ENCODE assay signal across 26 cellular contexts in genomic region chr1:201749059-201749458, GRCh38.
DNase-seq lines count a peak whose midpoint lies in the region; ATAC-seq and TF ChIP-seq lines count a peak whose summit lies in the region.
"Had no signal": no experiment of that assay in that cellular context is flagged by ENCODE, and none has a peak within 500 bp of the region (broad histone marks: within the 10 kb centered on the region; RNA-seq: fewer than 3 reads in every experiment).

No MANE protein-coding gene starts in this region.

- H3K9me3 Mint-ChIP-seq in activated CD4-positive, alpha-beta memory T cell treated with anti-CD3 and anti-CD28 coated beads, Interleukin-2, amount 10 ng/mL, durations not matched to agents 7 days and 5 days = no peaks in the 10 kb centered on the region
- no peaks in the 10 kb centered on the region for H3K9me3 Mint-ChIP-seq in activated CD4-positive, alpha-beta memory T cell treated with anti-CD3 and anti-CD28 coated beads for 36 hours
- H3K9me3 Mint-ChIP-seq: activated B cell treated with CpG ODN at 0.5 μM for 24 hours; activated naive CD4-positive, alpha-beta T cell treated with anti-CD3 and anti-CD28 coated beads, Interleukin-2, amount 10 ng/mL, durations not matched to agents 7 days and 5 days; CD8-positive, alpha-beta memory T cell; stimulated activated effector memory CD8-positive, alpha-beta T cell treated with anti-CD3 and anti-CD28 coated beads, Interleukin-12 subunit alpha, Interleukin-12 subunit beta, amount 100 ng/mL, for 72 hours had no signal

- peaks cover 22% of the 10 kb centered on the region for H3K27me3 Mint-ChIP-seq in activated CD4-positive, alpha-beta memory T cell treated with anti-CD3 and anti-CD28 coated beads, Interleukin-2, amount 10 ng/mL, durations not matched to agents 7 days and 5 days
- no peaks in the 10 kb centered on the region for H3K27me3 Mint-ChIP-seq in activated CD4-positive, alpha-beta memory T cell treated with anti-CD3 and anti-CD28 coated beads for 36 hours

- CTCF ChIA-PET in RWPE1 (lab: Yijun Ruan, JAX) = no interaction called here
- CTCF ChIA-PET in activated CD4-positive, alpha-beta memory T cell treated with anti-CD3 and anti-CD28 coated beads, Interleukin-2, amount 10 ng/mL, durations not matched to agents 7 days and 5 days (lab: Charles Lee) = no interaction called here
- CTCF ChIA-PET in activated CD4-positive, alpha-beta memory T cell treated with anti-CD3 and anti-CD28 coated beads for 36 hours (lab: Charles Lee) = interaction anchor here (1.6 kb wide), 1 partner anchor 301 kb away, joined by 3 read pairs; no protein-coding TSS in a partner anchor

- H3K36me3 ChIP-seq in cardiac muscle cell (peaks cover 2% of the 10 kb centered on the region), thoracic aorta (no peaks in the 10 kb centered on the region)
- H3K36me3 ChIP-seq: colonic mucosa, pancreas, right lobe of liver, SJSA1 had no signal

- intact Hi-C loops in left ventricle myocardium superior (cut with micrococcal nuclease) = no loop called here
- intact Hi-C loops in activated CD4-positive, alpha-beta memory T cell treated with anti-CD3 and anti-CD28 coated beads for 36 hours (cut with micrococcal nuclease) = no loop called here

- H3K27ac Mint-ChIP-seq in activated CD4-positive, alpha-beta memory T cell treated with anti-CD3 and anti-CD28 coated beads, Interleukin-2, amount 10 ng/mL, durations not matched to agents 7 days and 5 days = no peak overlapping the region
- no peak overlapping the region for H3K27ac Mint-ChIP-seq in activated CD4-positive, alpha-beta memory T cell treated with anti-CD3 and anti-CD28 coated beads for 36 hours
- H3K27ac Mint-ChIP-seq: activated B cell treated with CpG ODN at 0.5 μM for 24 hours; activated CD8-positive, alpha-beta T cell treated with anti-CD3 and anti-CD28 coated beads, Interleukin-2, amount 10 ng/mL, durations not matched to agents 7 days and 5 days; activated naive CD4-positive, alpha-beta T cell treated with anti-CD3 and anti-CD28 coated beads, Interleukin-2, amount 10 ng/mL, durations not matched to agents 7 days and 5 days; CD8-positive, alpha-beta memory T cell; stimulated activated effector memory CD8-positive, alpha-beta T cell treated with anti-CD3 and anti-CD28 coated beads, Interleukin-12 subunit alpha, Interleukin-12 subunit beta, amount 100 ng/mL, for 72 hours had no signal

- DNase-seq in cardiac muscle cell (ENCODE audit: low read depth in 1 of 2, low spot score in 1 of 2) = no peak
- DNase-seq in left ventricle myocardium superior = no peak
- no peak for DNase-seq in RWPE1 (ENCODE audit: low spot score)
- DNase-seq in epithelial cell of prostate (ENCODE audit: low read depth, low spot score) = no peak
- no peak for DNase-seq in thoracic aorta (ENCODE audit: low spot score)
- no peak for DNase-seq in activated CD4-positive, alpha-beta memory T cell treated with anti-CD3 and anti-CD28 coated beads, Interleukin-2, amount 10 ng/mL, durations not matched to agents 7 days and 5 days
- DNase-seq in occipital lobe (lab: John Stamatoyannopoulos, UW) = no peak
- DNase-seq in activated CD4-positive, alpha-beta memory T cell treated with anti-CD3 and anti-CD28 coated beads for 36 hours = no peak
- DNase-seq: activated B cell treated with CpG ODN at 0.5 μM for 24 hours; activated CD8-positive, alpha-beta T cell treated with anti-CD3 and anti-CD28 coated beads, Interleukin-2, amount 10 ng/mL, durations not matched to agents 7 days and 5 days; activated naive CD4-positive, alpha-beta T cell treated with anti-CD3 and anti-CD28 coated beads, Interleukin-2, amount 10 ng/mL, durations not matched to agents 7 days and 5 days; activated T-cell treated with anti-CD3 and anti-CD28 coated beads, Interleukin-2, amount 50 U/mL, for 1 hour; CD8-positive, alpha-beta memory T cell; colonic mucosa; DMS53; hypothalamus; NCI-H1417 treated with DMSO at 0.1 percent for 48 hours; NCI-H2171; NCI-H526 treated with DMSO at 0.1 percent for 48 hours; pancreas; right lobe of liver; T-helper 2 cell; testis had no signal

- ATAC-seq in left ventricle myocardium superior (no peak), thoracic aorta (ENCODE audit: insufficient number of reproducible peaks, low FRiP score, low read depth) (no peak)
- ATAC-seq: activated CD8-positive, alpha-beta T cell treated with anti-CD3 and anti-CD28 coated beads, Interleukin-2, amount 10 ng/mL, durations not matched to agents 7 days and 5 days; right lobe of liver; stimulated activated effector memory CD8-positive, alpha-beta T cell treated with anti-CD3 and anti-CD28 coated beads, Interleukin-12 subunit alpha, Interleukin-12 subunit beta, amount 100 ng/mL, for 72 hours had no signal

- POLR2A ChIA-PET in RWPE1 (lab: Yijun Ruan, JAX; ENCODE audit: low non-redundant PET) = no interaction called here
- POLR2A ChIA-PET in activated CD4-positive, alpha-beta memory T cell treated with anti-CD3 and anti-CD28 coated beads, Interleukin-2, amount 10 ng/mL, durations not matched to agents 7 days and 5 days (lab: Charles Lee) = no interaction called here
- POLR2A ChIA-PET in activated CD4-positive, alpha-beta memory T cell treated with anti-CD3 and anti-CD28 coated beads for 36 hours (lab: Charles Lee) = no interaction called here

- H3K9me3 ChIP-seq in cardiac muscle cell (ENCODE audit: low read depth) = no peaks in the 10 kb centered on the region
- H3K9me3 ChIP-seq in thoracic aorta = no peaks in the 10 kb centered on the region
- H3K9me3 ChIP-seq: colonic mucosa, pancreas, right lobe of liver, SJSA1, testis had no signal

- no peak for TF ChIP-seq CTCF in cardiac muscle cell (IDR thresholded peaks at IDR 0.05; ENCODE audit: low read depth, low read length)
- no peak for TF ChIP-seq CTCF in RWPE1 (conservative IDR thresholded peaks at IDR 0.05; ENCODE audit: low read depth)
- TF ChIP-seq CTCF in thoracic aorta (IDR thresholded peaks at IDR 0.05) = no peak

- H3K4me3 ChIP-seq in cardiac muscle cell (no peak overlapping the region), thoracic aorta (no peak overlapping the region)
- H3K4me3 ChIP-seq: colonic mucosa, lung, pancreas, right lobe of liver, SJSA1, testis had no signal

- H3K27ac ChIP-seq in cardiac muscle cell = peak overlapping the region; percentile 91
- H3K27ac ChIP-seq in RWPE1 = peak overlapping the region; percentile 64
- peak overlapping the region; percentile 75 for H3K27ac ChIP-seq in epithelial cell of prostate
- H3K27ac ChIP-seq in thoracic aorta = peak overlapping the region; percentile 87 to 89
- H3K27ac ChIP-seq: colonic mucosa, pancreas, right lobe of liver, testis had no signal

- peaks cover 11% of the 10 kb centered on the region for H3K4me1 Mint-ChIP-seq in activated CD4-positive, alpha-beta memory T cell treated with anti-CD3 and anti-CD28 coated beads, Interleukin-2, amount 10 ng/mL, durations not matched to agents 7 days and 5 days
- peaks cover 13% of the 10 kb centered on the region for H3K4me1 Mint-ChIP-seq in activated CD4-positive, alpha-beta memory T cell treated with anti-CD3 and anti-CD28 coated beads for 36 hours (ENCODE audit: low read depth)
- H3K4me1 Mint-ChIP-seq: activated B cell treated with CpG ODN at 0.5 μM for 24 hours; stimulated activated effector memory CD8-positive, alpha-beta T cell treated with anti-CD3 and anti-CD28 coated beads, Interleukin-12 subunit alpha, Interleukin-12 subunit beta, amount 100 ng/mL, for 72 hours had no signal

- H3K4me3 Mint-ChIP-seq in activated CD4-positive, alpha-beta memory T cell treated with anti-CD3 and anti-CD28 coated beads, Interleukin-2, amount 10 ng/mL, durations not matched to agents 7 days and 5 days = no peak overlapping the region
- H3K4me3 Mint-ChIP-seq in activated CD4-positive, alpha-beta memory T cell treated with anti-CD3 and anti-CD28 coated beads for 36 hours = no peak overlapping the region
- H3K4me3 Mint-ChIP-seq: activated B cell treated with CpG ODN at 0.5 μM for 24 hours; activated CD8-positive, alpha-beta T cell treated with anti-CD3 and anti-CD28 coated beads, Interleukin-2, amount 10 ng/mL, durations not matched to agents 7 days and 5 days; activated naive CD4-positive, alpha-beta T cell treated with anti-CD3 and anti-CD28 coated beads, Interleukin-2, amount 10 ng/mL, durations not matched to agents 7 days and 5 days; CD8-positive, alpha-beta memory T cell; stimulated activated effector memory CD8-positive, alpha-beta T cell treated with anti-CD3 and anti-CD28 coated beads, Interleukin-12 subunit alpha, Interleukin-12 subunit beta, amount 100 ng/mL, for 72 hours had no signal

- no peaks in the 10 kb centered on the region for H3K27me3 ChIP-seq in cardiac muscle cell
- no peaks in the 10 kb centered on the region for H3K27me3 ChIP-seq in thoracic aorta (replicated peaks; ENCODE audit: insufficient read depth)
- H3K27me3 ChIP-seq: colonic mucosa, pancreas, right lobe of liver, SJSA1, testis had no signal

- peaks cover 73% of the 10 kb centered on the region for H3K4me1 ChIP-seq in cardiac muscle cell (ENCODE audit: low read depth)
- H3K4me1 ChIP-seq in thoracic aorta (ENCODE audit: control insufficient read depth in 1 of 2, low read depth in 2 of 2) = peaks cover 75 to 98% of the 10 kb centered on the region in 2 donors
- H3K4me1 ChIP-seq: colonic mucosa, pancreas, right lobe of liver, testis had no signal

- H3K36me3 Mint-ChIP-seq in activated CD4-positive, alpha-beta memory T cell treated with anti-CD3 and anti-CD28 coated beads, Interleukin-2, amount 10 ng/mL, durations not matched to agents 7 days and 5 days (ENCODE audit: low read depth) = no peaks in the 10 kb centered on the region
- H3K36me3 Mint-ChIP-seq in activated CD4-positive, alpha-beta memory T cell treated with anti-CD3 and anti-CD28 coated beads for 36 hours = no peaks in the 10 kb centered on the region
- H3K36me3 Mint-ChIP-seq: activated naive CD4-positive, alpha-beta T cell treated with anti-CD3 and anti-CD28 coated beads, Interleukin-2, amount 10 ng/mL, durations not matched to agents 7 days and 5 days; CD8-positive, alpha-beta memory T cell; stimulated activated effector memory CD8-positive, alpha-beta T cell treated with anti-CD3 and anti-CD28 coated beads, Interleukin-12 subunit alpha, Interleukin-12 subunit beta, amount 100 ng/mL, for 72 hours had no signal
